ENCODE assay signal across 23 cellular contexts in the genomic region with DNA sequence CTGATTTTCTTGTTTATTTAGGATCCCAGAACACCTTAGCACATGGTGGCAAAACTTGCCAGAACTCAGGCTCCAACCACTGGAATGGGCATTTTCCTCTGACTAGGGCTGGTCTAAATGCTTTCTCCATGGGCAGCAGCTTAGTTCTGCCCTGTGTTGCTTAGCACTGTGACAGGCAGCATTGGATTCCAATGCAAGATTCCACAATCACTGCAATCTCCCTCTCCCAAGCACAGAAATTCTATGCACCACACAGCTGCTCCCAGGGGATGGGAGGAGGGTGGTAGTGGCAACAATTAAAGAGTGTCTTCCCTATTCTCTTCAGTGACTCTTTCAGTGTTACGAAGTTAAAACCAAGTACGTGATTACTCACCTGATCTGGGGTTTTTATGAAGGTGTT.
"Had no signal": no experiment of that assay in that cellular context is flagged by ENCODE, and none has a peak within 500 bp of the region (broad histone marks: within the 10 kb centered on the region; RNA-seq: fewer than 3 reads in every experiment).

No MANE protein-coding gene starts in this region.

- H3K4me1 Mint-ChIP-seq: activated CD4-positive, alpha-beta T cell treated with anti-CD3 and anti-CD28 coated beads, Interleukin-2, amount 10 ng/mL, durations not matched to agents 7 days and 5 days; activated naive CD8-positive, alpha-beta T cell treated with anti-CD3 and anti-CD28 coated beads, Interleukin-2, amount 50 U/mL, for 24 hours; T-helper 17 cell had no signal

- H3K9me3 Mint-ChIP-seq: activated CD4-positive, alpha-beta memory T cell treated with anti-CD3 and anti-CD28 coated beads for 36 hours; activated CD4-positive, alpha-beta T cell treated with anti-CD3 and anti-CD28 coated beads, Interleukin-2, amount 10 ng/mL, durations not matched to agents 7 days and 5 days; activated naive CD8-positive, alpha-beta T cell treated with anti-CD3 and anti-CD28 coated beads, Interleukin-2, amount 50 U/mL, for 24 hours had no signal

- H3K27me3 Mint-ChIP-seq: activated CD4-positive, alpha-beta memory T cell treated with anti-CD3 and anti-CD28 coated beads for 36 hours; activated CD4-positive, alpha-beta T cell treated with anti-CD3 and anti-CD28 coated beads, Interleukin-2, amount 10 ng/mL, durations not matched to agents 7 days and 5 days; activated naive CD8-positive, alpha-beta T cell treated with anti-CD3 and anti-CD28 coated beads, Interleukin-2, amount 50 U/mL, for 24 hours; T-helper 17 cell had no signal

- H2AFZ ChIP-seq: PC-9 had no signal

- H3K27ac ChIP-seq: PC-9 had no signal

- H3K36me3 Mint-ChIP-seq: activated CD4-positive, alpha-beta memory T cell treated with anti-CD3 and anti-CD28 coated beads for 36 hours; activated naive CD4-positive, alpha-beta T cell treated with anti-CD3 and anti-CD28 coated beads, Interleukin-2, amount 50 U/mL, for 72 hours had no signal

- H3K27ac Mint-ChIP-seq: activated CD4-positive, alpha-beta memory T cell treated with anti-CD3 and anti-CD28 coated beads for 36 hours; activated CD4-positive, alpha-beta T cell treated with anti-CD3 and anti-CD28 coated beads, Interleukin-2, amount 10 ng/mL, durations not matched to agents 7 days and 5 days; activated naive CD4-positive, alpha-beta T cell treated with anti-CD3 and anti-CD28 coated beads, Interleukin-2, amount 50 U/mL, for 72 hours; activated naive CD8-positive, alpha-beta T cell treated with anti-CD3 and anti-CD28 coated beads, Interleukin-2, amount 50 U/mL, for 24 hours; T-helper 17 cell had no signal

- H3K4me3 Mint-ChIP-seq: activated CD4-positive, alpha-beta memory T cell treated with anti-CD3 and anti-CD28 coated beads for 36 hours; activated CD4-positive, alpha-beta T cell treated with anti-CD3 and anti-CD28 coated beads, Interleukin-2, amount 10 ng/mL, durations not matched to agents 7 days and 5 days; activated naive CD8-positive, alpha-beta T cell treated with anti-CD3 and anti-CD28 coated beads, Interleukin-2, amount 50 U/mL, for 24 hours; activated T-cell treated with anti-CD3 and anti-CD28 coated beads, Interleukin-2, amount 50 U/mL, for 4 hours; T-helper 17 cell had no signal

- H3K4me3 ChIP-seq: PC-9 had no signal

- DNase-seq: activated CD4-positive, alpha-beta memory T cell treated with anti-CD3 and anti-CD28 coated beads for 36 hours; activated CD4-positive, alpha-beta T cell treated with anti-CD3 and anti-CD28 coated beads, Interleukin-2, amount 10 ng/mL, durations not matched to agents 7 days and 5 days; activated CD4-positive, CD25-positive, alpha-beta regulatory T cell; activated CD8-positive, alpha-beta memory T cell treated with anti-CD3 and anti-CD28 coated beads for 24 hours; activated effector memory CD4-positive, alpha-beta T cell treated with anti-CD3 and anti-CD28 coated beads, Interleukin-2, amount 50 U/mL, for 16 hours; activated naive CD4-positive, alpha-beta T cell treated with Interleukin-2 at 50 U/mL for 16 hours; activated naive CD8-positive, alpha-beta T cell treated with anti-CD3 and anti-CD28 coated beads, Interleukin-2, amount 50 U/mL, for 24 hours; activated T-cell treated with anti-CD3 and anti-CD28 coated beads, Interleukin-2, amount 50 U/mL, for 4 hours; amygdala; Karpas-422; MM.1S; NCI-H1105; NCI-H1436; NCI-H187; NCI-H2081; NCI-H510A treated with DMSO at 0.1 percent for 48 hours; NCI-H69; NK-92 treated with Interleukin-12 subunit alpha and Interleukin-12 subunit beta, amount 100 ng/mL, for 24 hours; PC-9; SHP77 treated with DMSO at 0.1 percent for 48 hours; T-helper 17 cell; T-helper 9 cell had no signal

- ATAC-seq: activated naive CD4-positive, alpha-beta T cell treated with anti-CD3 and anti-CD28 coated beads, Interleukin-2, amount 50 U/mL, for 72 hours; activated naive CD8-positive, alpha-beta T cell treated with anti-CD3 and anti-CD28 coated beads, Interleukin-2, amount 50 U/mL, for 24 hours; activated T-cell treated with anti-CD3 and anti-CD28 coated beads, Interleukin-2, amount 50 U/mL, for 4 hours; T-helper 17 cell had no signal

- H3K4me2 ChIP-seq: PC-9 had no signal
